1 cellular context compared by ENCODE assay signal in the genomic region with DNA sequence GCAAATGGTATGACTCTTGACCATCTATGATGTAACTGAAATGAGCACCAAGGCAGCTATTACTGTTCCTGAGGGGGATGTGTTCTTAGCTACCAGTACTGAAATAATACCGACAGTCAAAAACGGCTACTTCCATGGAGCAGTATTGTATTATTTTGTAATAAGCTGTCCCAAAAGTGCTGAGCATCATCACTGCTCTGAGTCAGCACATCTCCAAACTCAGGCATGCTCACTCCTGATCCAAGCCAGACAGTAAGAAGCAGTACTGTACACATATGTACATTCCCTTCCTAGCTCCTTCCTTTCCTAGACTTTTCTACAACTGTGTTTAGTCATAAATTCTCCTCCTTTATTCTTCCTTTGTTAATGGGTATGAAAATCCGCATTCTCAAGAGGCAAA.
TF ChIP-seq lines count a peak whose summit lies in the region.

No MANE protein-coding gene starts in this region.

TF ChIP-seq in K562, 482 proteins besides CTCF, POLR2A, EP300 and RAD21:
- TF ChIP-seq, protein P1, sequence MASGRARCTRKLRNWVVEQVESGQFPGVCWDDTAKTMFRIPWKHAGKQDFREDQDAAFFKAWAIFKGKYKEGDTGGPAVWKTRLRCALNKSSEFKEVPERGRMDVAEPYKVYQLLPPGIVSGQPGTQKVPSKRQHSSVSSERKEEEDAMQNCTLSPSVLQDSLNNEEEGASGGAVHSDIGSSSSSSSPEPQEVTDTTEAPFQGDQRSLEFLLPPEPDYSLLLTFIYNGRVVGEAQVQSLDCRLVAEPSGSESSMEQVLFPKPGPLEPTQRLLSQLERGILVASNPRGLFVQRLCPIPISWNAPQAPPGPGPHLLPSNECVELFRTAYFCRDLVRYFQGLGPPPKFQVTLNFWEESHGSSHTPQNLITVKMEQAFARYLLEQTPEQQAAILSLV (tag; IDR thresholded peaks at IDR 0.05): no peak
- TF ChIP-seq ZNF316 (IDR thresholded peaks at IDR 0.05): peak; percentile 74; the same call in 1 of the 2 replicates
- TF ChIP-seq MAFK (IDR thresholded peaks at IDR 0.05; ENCODE audit: low read length): peak; percentile 37; the same call in 1 of the 2 replicates
- peak; percentile 63 for TF ChIP-seq C11orf30 (IDR thresholded peaks at IDR 0.05; ENCODE audit: low read depth)
- no peak for TF ChIP-seq SRSF3 (IDR thresholded peaks at IDR 0.05; ENCODE audit: insufficient read depth, low read length)
- TF ChIP-seq BACH1 (tag; IDR thresholded peaks at IDR 0.05): no peak
- TF ChIP-seq MAFG (tag; conservative IDR thresholded peaks at IDR 0.05): 0 out of 2 replicates have a peak, but pooled peaks have one; percentile 19
- no peak for TF ChIP-seq BCLAF1 (IDR thresholded peaks at IDR 0.05; ENCODE audit: borderline replicate concordance in 1 of 2, control insufficient read depth in 1 of 2, low read depth in 2 of 2, low read length in 1 of 2)
- no peak for TF ChIP-seq ILK (tag; IDR thresholded peaks at IDR 0.05; ENCODE audit: borderline replicate concordance, low read depth)
- no peak for TF ChIP-seq CBFA2T3 (IDR thresholded peaks at IDR 0.05)
- TF ChIP-seq IRF2 (CRISPR knock-in tag; IDR thresholded peaks at IDR 0.05): no peak
- TF ChIP-seq AFF4 (CRISPR knock-in tag; IDR thresholded peaks at IDR 0.05): no peak
